ENCODE assay signal across 1 cellular context in the genomic region with DNA sequence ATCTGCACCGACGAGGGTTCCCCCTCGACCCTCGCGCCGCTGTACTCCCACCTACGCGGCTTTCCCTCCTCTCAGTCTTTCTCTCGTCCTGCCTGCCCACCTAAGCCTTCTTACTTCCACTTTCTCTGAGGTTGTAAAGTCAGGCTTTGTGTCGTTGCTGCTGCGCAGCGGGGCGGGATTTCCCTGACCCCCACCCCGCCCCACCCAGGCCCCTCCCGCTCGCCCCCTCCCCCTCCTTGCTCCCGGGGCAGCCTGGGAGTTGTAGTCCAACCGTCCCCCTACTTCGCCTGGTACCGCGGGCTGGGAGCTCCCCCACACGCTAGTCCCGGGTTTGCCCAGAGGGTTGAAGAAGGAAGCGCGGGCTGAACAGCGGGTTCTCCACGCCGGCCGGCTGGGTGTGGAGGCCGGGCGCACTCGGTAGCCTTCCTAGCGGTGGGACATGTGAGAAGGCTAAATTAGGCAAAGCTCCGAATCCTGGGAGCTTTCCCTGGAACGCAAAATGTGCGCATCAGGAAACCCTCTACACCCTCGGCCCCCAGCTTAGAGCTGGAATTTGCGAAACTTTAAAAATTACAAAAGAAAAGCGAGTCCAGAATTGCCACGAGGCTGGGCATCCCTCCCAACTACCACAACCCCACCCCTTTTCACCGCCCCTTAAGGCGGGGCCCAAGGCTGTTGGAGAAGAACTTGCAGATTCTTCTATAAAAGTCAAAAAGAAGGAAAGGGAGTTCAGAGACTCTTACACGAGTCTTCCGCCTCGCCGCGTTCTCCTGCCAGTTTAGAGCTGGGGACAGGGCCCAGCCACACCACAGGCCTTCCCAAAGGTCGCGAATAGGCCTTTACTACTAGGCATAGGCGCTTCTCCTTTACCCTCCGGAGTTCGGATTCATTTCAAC.
TF ChIP-seq lines count a peak whose summit lies in the region.

A gene (minus strand): TSS at position 153 of the 896 bp plus-strand sequence. CDS start 1,011 bp downstream, outside the sequence.

TF ChIP-seq in HepG2, 621 proteins besides CTCF, POLR2A, EP300 and RAD21 (continued from another document):
- TF ChIP-seq, protein P1, sequence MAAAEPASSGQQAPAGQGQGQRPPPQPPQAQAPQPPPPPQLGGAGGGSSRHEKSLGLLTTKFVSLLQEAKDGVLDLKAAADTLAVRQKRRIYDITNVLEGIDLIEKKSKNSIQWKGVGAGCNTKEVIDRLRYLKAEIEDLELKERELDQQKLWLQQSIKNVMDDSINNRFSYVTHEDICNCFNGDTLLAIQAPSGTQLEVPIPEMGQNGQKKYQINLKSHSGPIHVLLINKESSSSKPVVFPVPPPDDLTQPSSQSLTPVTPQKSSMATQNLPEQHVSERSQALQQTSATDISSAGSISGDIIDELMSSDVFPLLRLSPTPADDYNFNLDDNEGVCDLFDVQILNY (CRISPR knock-in tag; conservative IDR thresholded peaks at IDR 0.05) = no peak
- TF ChIP-seq, protein P2, sequence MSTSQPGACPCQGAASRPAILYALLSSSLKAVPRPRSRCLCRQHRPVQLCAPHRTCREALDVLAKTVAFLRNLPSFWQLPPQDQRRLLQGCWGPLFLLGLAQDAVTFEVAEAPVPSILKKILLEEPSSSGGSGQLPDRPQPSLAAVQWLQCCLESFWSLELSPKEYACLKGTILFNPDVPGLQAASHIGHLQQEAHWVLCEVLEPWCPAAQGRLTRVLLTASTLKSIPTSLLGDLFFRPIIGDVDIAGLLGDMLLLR (CRISPR knock-in tag; IDR thresholded peaks at IDR 0.05) = no peak
- TF ChIP-seq KMT2B (CRISPR knock-in tag; IDR thresholded peaks at IDR 0.05) (peak; percentile 45; the same call in 1 of the 2 replicates), HHEX (CRISPR knock-in tag; IDR thresholded peaks at IDR 0.05) (no peak), MIER2 (CRISPR knock-in tag; IDR thresholded peaks at IDR 0.05) (no peak), FOXK1 (CRISPR knock-in tag; IDR thresholded peaks at IDR 0.05; ENCODE audit: borderline replicate concordance, low read depth) (no peak)
- TF ChIP-seq, protein P3, sequence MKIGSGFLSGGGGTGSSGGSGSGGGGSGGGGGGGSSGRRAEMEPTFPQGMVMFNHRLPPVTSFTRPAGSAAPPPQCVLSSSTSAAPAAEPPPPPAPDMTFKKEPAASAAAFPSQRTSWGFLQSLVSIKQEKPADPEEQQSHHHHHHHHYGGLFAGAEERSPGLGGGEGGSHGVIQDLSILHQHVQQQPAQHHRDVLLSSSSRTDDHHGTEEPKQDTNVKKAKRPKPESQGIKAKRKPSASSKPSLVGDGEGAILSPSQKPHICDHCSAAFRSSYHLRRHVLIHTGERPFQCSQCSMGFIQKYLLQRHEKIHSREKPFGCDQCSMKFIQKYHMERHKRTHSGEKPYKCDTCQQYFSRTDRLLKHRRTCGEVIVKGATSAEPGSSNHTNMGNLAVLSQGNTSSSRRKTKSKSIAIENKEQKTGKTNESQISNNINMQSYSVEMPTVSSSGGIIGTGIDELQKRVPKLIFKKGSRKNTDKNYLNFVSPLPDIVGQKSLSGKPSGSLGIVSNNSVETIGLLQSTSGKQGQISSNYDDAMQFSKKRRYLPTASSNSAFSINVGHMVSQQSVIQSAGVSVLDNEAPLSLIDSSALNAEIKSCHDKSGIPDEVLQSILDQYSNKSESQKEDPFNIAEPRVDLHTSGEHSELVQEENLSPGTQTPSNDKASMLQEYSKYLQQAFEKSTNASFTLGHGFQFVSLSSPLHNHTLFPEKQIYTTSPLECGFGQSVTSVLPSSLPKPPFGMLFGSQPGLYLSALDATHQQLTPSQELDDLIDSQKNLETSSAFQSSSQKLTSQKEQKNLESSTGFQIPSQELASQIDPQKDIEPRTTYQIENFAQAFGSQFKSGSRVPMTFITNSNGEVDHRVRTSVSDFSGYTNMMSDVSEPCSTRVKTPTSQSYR (CRISPR knock-in tag; IDR thresholded peaks at IDR 0.05; ENCODE audit: borderline replicate concordance) = peak; percentile 69; the same call in 1 of the 2 replicates
- TF ChIP-seq, protein P4, sequence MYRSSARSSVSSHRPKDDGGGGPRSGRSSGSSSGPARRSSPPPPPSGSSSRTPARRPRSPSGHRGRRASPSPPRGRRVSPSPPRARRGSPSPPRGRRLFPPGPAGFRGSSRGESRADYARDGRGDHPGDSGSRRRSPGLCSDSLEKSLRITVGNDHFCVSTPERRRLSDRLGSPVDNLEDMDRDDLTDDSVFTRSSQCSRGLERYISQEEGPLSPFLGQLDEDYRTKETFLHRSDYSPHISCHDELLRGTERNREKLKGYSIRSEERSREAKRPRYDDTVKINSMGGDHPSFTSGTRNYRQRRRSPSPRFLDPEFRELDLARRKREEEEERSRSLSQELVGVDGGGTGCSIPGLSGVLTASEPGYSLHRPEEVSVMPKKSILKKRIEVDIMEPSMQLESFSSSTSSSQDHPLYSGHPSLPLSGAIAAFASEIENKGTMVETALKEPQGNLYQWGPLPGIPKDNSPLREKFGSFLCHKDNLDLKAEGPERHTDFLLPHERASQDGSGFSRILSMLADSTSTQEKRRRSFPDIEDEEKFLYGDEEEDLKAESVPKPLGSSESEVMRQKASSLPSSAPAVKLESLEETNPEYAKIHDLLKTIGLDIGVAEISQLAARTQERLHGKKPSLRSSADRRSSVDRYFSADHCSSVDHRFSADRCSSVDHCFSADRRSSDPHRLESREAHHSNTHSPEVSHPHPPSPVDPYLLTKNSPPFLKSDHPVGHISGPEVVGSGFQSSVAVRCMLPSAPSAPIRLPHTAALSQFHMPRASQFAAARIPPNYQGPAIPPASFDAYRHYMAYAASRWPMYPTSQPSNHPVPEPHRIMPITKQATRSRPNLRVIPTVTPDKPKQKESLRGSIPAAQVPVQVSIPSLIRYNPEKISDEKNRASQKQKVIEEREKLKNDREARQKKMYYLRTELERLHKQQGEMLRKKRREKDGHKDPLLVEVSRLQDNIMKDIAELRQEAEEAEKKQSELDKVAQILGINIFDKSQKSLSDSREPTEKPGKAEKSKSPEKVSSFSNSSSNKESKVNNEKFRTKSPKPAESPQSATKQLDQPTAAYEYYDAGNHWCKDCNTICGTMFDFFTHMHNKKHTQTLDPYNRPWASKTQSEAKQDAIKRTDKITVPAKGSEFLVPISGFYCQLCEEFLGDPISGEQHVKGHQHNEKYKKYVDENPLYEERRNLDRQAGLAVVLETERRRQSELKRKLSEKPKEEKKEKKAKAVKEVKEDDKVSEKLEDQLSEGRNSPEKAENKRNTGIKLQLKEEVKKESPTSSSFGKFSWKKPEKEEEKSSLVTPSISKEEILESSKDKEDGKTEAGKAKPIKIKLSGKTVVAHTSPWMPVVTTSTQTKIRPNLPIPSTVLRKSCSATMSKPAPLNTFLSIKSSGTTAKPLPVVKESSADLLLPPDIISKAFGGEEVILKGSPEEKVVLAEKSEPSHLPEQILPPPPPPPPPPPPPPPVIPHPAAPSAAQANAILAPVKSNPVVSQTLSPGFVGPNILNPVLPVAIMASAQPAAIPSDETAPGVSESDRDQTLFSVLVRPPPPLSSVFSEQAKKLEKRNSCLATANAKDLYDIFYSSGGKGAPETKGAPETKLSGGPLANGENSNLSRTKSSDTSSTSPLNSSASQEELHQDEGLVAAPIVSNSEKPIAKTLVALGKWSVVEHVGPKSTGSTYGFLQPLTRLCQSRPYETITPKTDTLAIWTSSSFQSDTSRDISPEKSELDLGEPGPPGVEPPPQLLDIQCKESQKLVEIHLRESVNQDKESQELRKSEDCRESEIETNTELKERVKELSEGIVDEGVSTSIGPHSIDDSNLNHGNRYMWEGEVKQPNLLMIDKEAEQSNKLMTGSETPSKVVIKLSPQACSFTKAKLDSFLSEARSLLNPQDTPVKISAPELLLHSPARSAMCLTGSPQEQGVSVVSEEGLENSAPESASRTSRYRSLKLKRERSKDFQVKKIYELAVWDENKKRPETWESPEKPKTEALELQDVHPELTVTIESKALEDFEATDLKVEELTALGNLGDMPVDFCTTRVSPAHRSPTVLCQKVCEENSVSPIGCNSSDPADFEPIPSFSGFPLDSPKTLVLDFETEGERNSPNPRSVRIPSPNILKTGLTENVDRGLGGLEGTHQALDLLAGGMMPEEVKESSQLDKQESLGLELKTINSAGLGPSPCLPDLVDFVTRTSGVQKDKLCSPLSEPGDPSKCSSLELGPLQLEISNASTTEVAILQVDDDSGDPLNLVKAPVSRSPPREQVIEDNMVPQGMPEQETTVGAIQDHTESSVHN (CRISPR knock-in tag; IDR thresholded peaks at IDR 0.05) = no peak
